9 cellular contexts compared by ENCODE assay signal in genomic region chr16:54936979-54937672, GRCh38. TPM values are rescaled to one million over a fixed set of nuclear protein-coding genes. Genes with fewer than 3 reads are reported as not detected.
A peak's percentile ranks its signal among the peaks of the same experiment; 100 is the strongest.
DNase-seq lines count a peak whose midpoint lies in the region; ATAC-seq, FAIRE-seq and TF ChIP-seq lines count a peak whose summit lies in the region.
"Had no signal": no experiment of that assay in that cellular context is flagged by ENCODE, and none has a peak within 500 bp of the region (broad histone marks: within the 10 kb centered on the region; RNA-seq: fewer than 3 reads in every experiment).

No MANE protein-coding gene starts in this region.

- peaks cover 3% of the 10 kb centered on the region for H3K27me3 ChIP-seq in testis

- peak overlapping the region in 1 of 2 donors; percentile 15 for H3K4me3 ChIP-seq in testis

- ATAC-seq in HG02678 (IDR thresholded peaks at IDR 0.05; ENCODE audit: unreplicated experiment): no peak

- peak in 2 of 3 experiments; percentile 36 to 53 for TF ChIP-seq CTCF in testis (IDR thresholded peaks at IDR 0.05)

- TF ChIP-seq POLR2A in testis (IDR thresholded peaks at IDR 0.05): no peak

- peak overlapping the region; percentile 46 for H3K4me3 Mint-ChIP-seq in activated T-cell treated with anti-CD3 and anti-CD28 coated beads, Interleukin-2, amount 50 U/mL, for 24 hours

- H3K36me3 ChIP-seq in testis (ENCODE audit: low read depth, missing control alignments): no peaks in the 10 kb centered on the region

- no peak for FAIRE-seq in HTR-8/SVneo (lab: Jason Lieb, UNC)
- FAIRE-seq: G401.6 had no signal

- H3K27ac ChIP-seq in testis: no peak overlapping the region

- peaks cover 92% of the 10 kb centered on the region for H3K27me3 Mint-ChIP-seq in activated T-cell treated with anti-CD3 and anti-CD28 coated beads, Interleukin-2, amount 50 U/mL, for 24 hours

- peak overlapping the region; percentile 47 for H3K27ac Mint-ChIP-seq in activated T-cell treated with anti-CD3 and anti-CD28 coated beads, Interleukin-2, amount 50 U/mL, for 24 hours

- H3K36me3 Mint-ChIP-seq in activated T-cell treated with anti-CD3 and anti-CD28 coated beads, Interleukin-2, amount 50 U/mL, for 24 hours (ENCODE audit: low read depth): no peaks in the 10 kb centered on the region

- H3K9me3 Mint-ChIP-seq in activated T-cell treated with anti-CD3 and anti-CD28 coated beads, Interleukin-2, amount 50 U/mL, for 24 hours: peaks cover 2% of the 10 kb centered on the region

- peaks cover 22% of the 10 kb centered on the region for H3K4me1 Mint-ChIP-seq in activated T-cell treated with anti-CD3 and anti-CD28 coated beads, Interleukin-2, amount 50 U/mL, for 24 hours (ENCODE audit: low read depth)

- H3K4me1 ChIP-seq in testis: peaks cover 9% of the 10 kb centered on the region

- intact Hi-C loops in testis (cut with DNase I; ENCODE audit: low total_unique reads): no loop called here

- no peaks in the 10 kb centered on the region for H3K9me3 ChIP-seq in testis

- 2% methylated on average over 15 to 27 of the region's 39 CpGs for WGBS in testis, 2 donors

- DNase-seq in activated T-cell treated with anti-CD3 and anti-CD28 coated beads, Interleukin-2, amount 50 U/mL, for 24 hours: peak; percentile 37
- DNase-seq in activated T-cell treated with anti-CD3 and anti-CD28 coated beads for 4 hours: no peak
- peak; percentile 67 for DNase-seq in astrocyte of the hippocampus (ENCODE audit: low read depth, low spot score)
- peak; percentile 79 for DNase-seq in islet precursor cell
- DNase-seq in testis: peak; percentile 59
- DNase-seq in HTR-8/SVneo (ENCODE audit: insufficient read length, low spot score): no peak
- DNase-seq in putamen (ENCODE audit: low spot score): no peak

RNA-seq across cellular contexts. Expression of gene IRX5, which starts 6.5 kb away (rescaled TPM):
- 1 to 10 TPM; 2.9 to 5.7 TPM for total RNA-seq in testis
- 2.3 TPM for polyA plus RNA-seq in testis (ENCODE audit: insufficient read depth, low read depth, low replicate concordance)

Comparison
In these comparisons a context has a peak if more than half of its experiments do, and no peak if none do; other contexts are left out.
1. DNase-seq: peak in activated T-cell treated with anti-CD3 and anti-CD28 coated beads, Interleukin-2, amount 50 U/mL, for 24 hours (single experiment), astrocyte of the hippocampus (single experiment), islet precursor cell (single experiment) and testis (single experiment); none in activated T-cell treated with anti-CD3 and anti-CD28 coated beads for 4 hours (single experiment), HTR-8/SVneo (single experiment) and putamen (single experiment).